7 cellular contexts compared by ENCODE assay signal in the genomic region with DNA sequence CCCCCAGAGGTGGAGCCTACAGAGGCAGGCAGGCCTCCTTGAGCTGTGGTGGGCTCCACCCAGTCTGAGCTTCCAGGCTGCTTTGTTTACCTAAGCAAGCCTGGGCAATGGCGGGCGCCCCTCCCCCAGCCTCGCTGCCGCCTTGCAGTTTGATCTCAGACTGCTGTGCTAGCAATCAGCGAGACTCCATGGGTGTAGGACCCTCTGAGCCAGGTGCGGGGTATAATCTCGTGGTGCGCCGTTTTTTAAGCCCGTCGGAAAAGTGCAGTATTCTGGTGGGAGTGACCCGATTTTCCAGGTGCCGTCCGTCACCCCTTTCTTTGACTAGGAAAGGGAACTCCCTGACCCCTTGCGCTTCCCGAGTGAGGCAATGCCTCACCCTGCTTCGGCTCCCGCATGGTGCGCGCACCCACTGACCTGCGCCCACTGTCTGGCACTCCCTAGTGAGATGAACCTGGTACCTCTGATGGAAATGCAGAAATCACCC.
DNase-seq lines count a peak whose midpoint lies in the region; ATAC-seq and TF ChIP-seq lines count a peak whose summit lies in the region.
"Not testable (repeated sequence)": the region's sequence is repeated elsewhere in the genome, so short reads cannot be mapped to it uniquely, and the experiment has no call there.

No MANE protein-coding gene starts in this region.

- CTCF ChIA-PET in HEK293T (lab: Yijun Ruan, JAX), result not testable (repeated sequence)

- not testable (repeated sequence) for H3K4me1 Mint-ChIP-seq in chondrocyte (ENCODE audit: low read depth); neural crest cell

- not testable (repeated sequence) for H3K36me3 Mint-ChIP-seq in chondrocyte (ENCODE audit: low read depth); neural crest cell (ENCODE audit: low read depth)

- not testable (repeated sequence) for H3K9me2 ChIP-seq in hepatocyte (replicated peaks; ENCODE audit: insufficient read depth)

- H3K4me2 ChIP-seq in hepatocyte, result peak overlapping the region; percentile 44

- not testable (repeated sequence) for H3K4me1 ChIP-seq in ES-I3 (ENCODE audit: insufficient read depth, low read length); RWPE2 (ENCODE audit: insufficient read depth, poor library complexity, severe bottlenecking); hepatocyte (ENCODE audit: insufficient read depth)

- TF ChIP-seq CTCF in RWPE2 (IDR thresholded peaks at IDR 0.05; ENCODE audit: poor library complexity, severe bottlenecking); chondrocyte (IDR thresholded peaks at IDR 0.05); hepatocyte (IDR thresholded peaks at IDR 0.05; ENCODE audit: poor library complexity); neural crest cell (conservative IDR thresholded peaks at IDR 0.05): not testable (repeated sequence)

- H3K4me3 ChIP-seq in RWPE2 (ENCODE audit: severe bottlenecking) (peak overlapping the region; percentile 27), iPS-18c (ENCODE audit: insufficient read depth, low read depth, low read length) (peak overlapping the region; percentile 32; the same call in 1 of the 2 replicates)
- not testable (repeated sequence) for H3K4me3 ChIP-seq in hepatocyte

- not testable (repeated sequence) for H3K36me3 ChIP-seq in ES-I3 (ENCODE audit: insufficient read depth, low read length); RWPE2 (ENCODE audit: low read depth); hepatocyte (replicated peaks; ENCODE audit: insufficient read depth, low read depth)

- H3K9me3 ChIP-seq in ES-I3 (ENCODE audit: control insufficient read depth, insufficient read depth, low read length); RWPE2 (ENCODE audit: severe bottlenecking); hepatocyte (ENCODE audit: low read depth); iPS-18c (ENCODE audit: control insufficient read depth, insufficient read depth, low read length): not testable (repeated sequence)

- ATAC-seq in RWPE2 (ENCODE audit: low read depth), result not testable (repeated sequence)

- H3K27me3 Mint-ChIP-seq in chondrocyte (ENCODE audit: low read depth); neural crest cell (ENCODE audit: low read depth): not testable (repeated sequence)

- H3K9ac ChIP-seq in ES-I3 (ENCODE audit: low read depth, low read length), result peak overlapping the region; percentile 48

- not testable (repeated sequence) for H3K79me2 ChIP-seq in hepatocyte

- H4K20me1 ChIP-seq in hepatocyte (ENCODE audit: insufficient read depth, poor library complexity, severe bottlenecking), result not testable (repeated sequence)

- 47% methylated on average over 21 of the region's 21 CpGs for WGBS in hepatocyte (ENCODE audit: low lambda C conversion rate, missing lambda C conversion rate)

- DNase-seq in HEK293T (ENCODE audit: extremely low spot score); RWPE2 (ENCODE audit: low spot score); chondrocyte (ENCODE audit: low spot score); hepatocyte (ENCODE audit: low spot score); neural crest cell (ENCODE audit: low read depth, low spot score): not testable (repeated sequence)

- not testable (repeated sequence) for H3K27me3 ChIP-seq in RWPE2 (ENCODE audit: insufficient read depth, poor library complexity, severe bottlenecking); hepatocyte

- POLR2A ChIA-PET in HEK293T (lab: Yijun Ruan, JAX), result interaction anchor here (1.0 kb wide), 1 partner anchor 16 kb away, joined by 3 read pairs; no protein-coding TSS in a partner anchor

- H3K27ac ChIP-seq in RWPE2 (ENCODE audit: poor library complexity, severe bottlenecking); hepatocyte: not testable (repeated sequence)

- H3K9me3 Mint-ChIP-seq in chondrocyte (ENCODE audit: low read depth); neural crest cell: not testable (repeated sequence)

- not testable (repeated sequence) for H3K27ac Mint-ChIP-seq in chondrocyte (ENCODE audit: unreplicated experiment)
- H3K27ac Mint-ChIP-seq in neural crest cell (ENCODE audit: unreplicated experiment), result peak overlapping the region; percentile 98

- H2AFZ ChIP-seq in hepatocyte, result not testable (repeated sequence)

- peak overlapping the region; percentile 40 for H3K4me3 Mint-ChIP-seq in chondrocyte (ENCODE audit: unreplicated experiment)
- peak overlapping the region; percentile 86 for H3K4me3 Mint-ChIP-seq in neural crest cell

TF ChIP-seq in HEK293T, 16 proteins besides CTCF, POLR2A, EP300 and RAD21:
- TF ChIP-seq L3MBTL2 (conservative IDR thresholded peaks at IDR 0.05), result peak; percentile 64
